23 cellular contexts compared by ENCODE assay signal in genomic region chr20:55882286-55882685, GRCh38.
"Had no signal": no experiment of that assay in that cellular context is flagged by ENCODE, and none has a peak within 500 bp of the region (broad histone marks: within the 10 kb centered on the region; RNA-seq: fewer than 3 reads in every experiment).

No MANE protein-coding gene starts in this region.

- H3K4me3 Mint-ChIP-seq: dendritic cell treated with granulocyte-macrophage colony-stimulating factor and Interleukin-4, amounts not matched to agents 40 ng/mL and 50 ng/mL, for 4 days; effector memory CD8-positive, alpha-beta T cell; endodermal cell; immature natural killer cell; mesothelial cell of epicardium; naive B cell had no signal

- H3K27me3 ChIP-seq: colonic mucosa, gastroesophageal sphincter, heart left ventricle, hepatocyte had no signal

- DNase-seq: cortex of kidney; effector CD8-positive, alpha-beta T cell; effector memory CD8-positive, alpha-beta T cell; erythroblast; foreskin keratinocyte; heart left ventricle; hypothalamus; immature natural killer cell; islet precursor cell; left cardiac atrium; left ventricle myocardium inferior; lower lobe of right lung; mesenchymal stem cell; naive B cell had no signal

- H3K27me3 Mint-ChIP-seq: dendritic cell treated with granulocyte-macrophage colony-stimulating factor and Interleukin-4, amounts not matched to agents 40 ng/mL and 50 ng/mL, for 4 days; effector memory CD8-positive, alpha-beta T cell; naive B cell had no signal

- H3K4me1 ChIP-seq: colonic mucosa, foreskin keratinocyte, gastroesophageal sphincter, heart left ventricle, left ventricle myocardium inferior, lower lobe of right lung had no signal

- H3K4me1 Mint-ChIP-seq: endodermal cell, immature natural killer cell, mesothelial cell of epicardium, naive B cell had no signal

- H3K27ac Mint-ChIP-seq: dendritic cell treated with granulocyte-macrophage colony-stimulating factor and Interleukin-4, amounts not matched to agents 40 ng/mL and 50 ng/mL, for 4 days; effector memory CD8-positive, alpha-beta T cell; endodermal cell; immature natural killer cell; mesothelial cell of epicardium; naive B cell had no signal

- H3K36me3 ChIP-seq: colonic mucosa, gastroesophageal sphincter, heart left ventricle, left ventricle myocardium inferior, lower lobe of right lung had no signal

- H3K27ac ChIP-seq: colonic mucosa, epithelial cell of prostate, foreskin keratinocyte, gastroesophageal sphincter, heart left ventricle, hepatocyte, left ventricle myocardium inferior, lower lobe of right lung had no signal

- ATAC-seq: effector memory CD8-positive, alpha-beta T cell; esophagus mucosa; foreskin keratinocyte; gastroesophageal sphincter; heart left ventricle; left cardiac atrium; lower lobe of right lung had no signal

- H3K36me3 Mint-ChIP-seq: immature natural killer cell, naive B cell had no signal

- H3K9me3 ChIP-seq: colonic mucosa, gastroesophageal sphincter, heart left ventricle, left ventricle myocardium inferior, lower lobe of right lung, mucosa of descending colon had no signal

- H3K4me3 ChIP-seq: colonic mucosa, gastroesophageal sphincter, heart left ventricle, hepatocyte, left ventricle myocardium inferior, lower lobe of right lung, mucosa of descending colon had no signal
